24 cellular contexts compared by ENCODE assay signal in the genomic region with DNA sequence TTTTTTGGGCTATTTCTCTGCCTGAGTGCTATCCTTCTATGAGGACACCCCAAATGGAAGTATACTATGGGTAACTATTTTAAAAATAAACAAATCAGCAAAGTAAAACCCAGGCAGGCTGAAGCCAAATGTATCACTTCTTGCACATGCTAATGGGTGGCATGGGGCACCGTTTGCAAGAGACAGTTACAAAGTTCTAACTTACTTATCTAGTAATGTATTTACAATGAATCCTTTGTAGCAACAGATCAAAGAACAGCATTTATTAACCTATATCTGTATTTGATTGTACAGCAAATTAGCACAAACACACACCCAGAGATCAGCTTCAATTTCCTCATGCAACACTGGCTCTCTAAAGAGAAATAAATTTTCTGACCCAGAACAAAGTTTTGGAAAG.
DNase-seq lines count a peak whose midpoint lies in the region; ATAC-seq and TF ChIP-seq lines count a peak whose summit lies in the region.
"Had no signal": no experiment of that assay in that cellular context is flagged by ENCODE, and none has a peak within 500 bp of the region (broad histone marks: within the 10 kb centered on the region; RNA-seq: fewer than 3 reads in every experiment).

No MANE protein-coding gene starts in this region.

- peaks cover 47% of the 10 kb centered on the region for H3K4me1 Mint-ChIP-seq in T-helper 2 cell treated with Interferon-gamma antibody and Interleukin-4, amounts not matched to agents 5 μg/mL and 100 μg/mL, for 36 hours (ENCODE audit: low read depth)
- H3K4me1 Mint-ChIP-seq in CD4-positive, alpha-beta T cell (ENCODE audit: low read depth): peaks cover 50% of the 10 kb centered on the region
- H3K4me1 Mint-ChIP-seq: B cell had no signal

- no peak for TF ChIP-seq POLR2A in vagina (IDR thresholded peaks at IDR 0.05)

- CTCF ChIA-PET in CD4-positive, alpha-beta T cell (lab: Charles Lee): no interaction called here

- no peaks in the 10 kb centered on the region for H3K27me3 Mint-ChIP-seq in T-helper 2 cell treated with Interferon-gamma antibody and Interleukin-4, amounts not matched to agents 5 μg/mL and 100 μg/mL, for 36 hours (ENCODE audit: low read depth)
- H3K27me3 Mint-ChIP-seq in CD4-positive, alpha-beta T cell: no peaks in the 10 kb centered on the region

- no peak overlapping the region for H3K27ac ChIP-seq in CD4-positive, alpha-beta T cell (ENCODE audit: low read depth, low read length)
- H3K27ac ChIP-seq in foreskin keratinocyte (peak overlapping the region; percentile 88), vagina (no peak overlapping the region)
- H3K27ac ChIP-seq: esophagus muscularis mucosa, gastrocnemius medialis, KMS-11 had no signal

- H3K4me3 Mint-ChIP-seq in T-helper 2 cell treated with Interferon-gamma antibody and Interleukin-4, amounts not matched to agents 5 μg/mL and 100 μg/mL, for 36 hours: peak overlapping the region; percentile 37
- H3K4me3 Mint-ChIP-seq in CD4-positive, alpha-beta T cell: peak overlapping the region; percentile 5
- H3K4me3 Mint-ChIP-seq: B cell, HFFc6 had no signal

- intact Hi-C loops in CD4-positive, alpha-beta T cell (cut with DNase I, micrococcal nuclease): no loop called here
- intact Hi-C loops in vagina (cut with DNase I): no loop called here

- H3K27ac Mint-ChIP-seq in T-helper 2 cell treated with Interferon-gamma antibody and Interleukin-4, amounts not matched to agents 5 μg/mL and 100 μg/mL, for 36 hours: peak overlapping the region; percentile 80
- H3K27ac Mint-ChIP-seq in CD4-positive, alpha-beta T cell: peak overlapping the region; percentile 79
- H3K27ac Mint-ChIP-seq: B cell, HFFc6 had no signal

- H3K36me3 ChIP-seq in vagina: no peaks in the 10 kb centered on the region
- H3K36me3 ChIP-seq: esophagus muscularis mucosa, gastrocnemius medialis, transverse colon had no signal

- no peak for TF ChIP-seq CTCF in CD4-positive, alpha-beta T cell (IDR thresholded peaks at IDR 0.05)
- TF ChIP-seq CTCF in foreskin keratinocyte (conservative IDR thresholded peaks at IDR 0.05): no peak
- no peak for TF ChIP-seq CTCF in vagina (IDR thresholded peaks at IDR 0.05)

- no peak for ATAC-seq in CD4-positive, alpha-beta T cell (ENCODE audit: poor library complexity)
- ATAC-seq in foreskin keratinocyte: no peak
- ATAC-seq: gastrocnemius medialis had no signal

- POLR2A ChIA-PET in CD4-positive, alpha-beta T cell (lab: Charles Lee): interaction anchor here (1.4 kb wide), 1 partner anchor 10 kb away, joined by 4 read pairs; no protein-coding TSS in a partner anchor

- no peaks in the 10 kb centered on the region for H3K36me3 Mint-ChIP-seq in T-helper 2 cell treated with Interferon-gamma antibody and Interleukin-4, amounts not matched to agents 5 μg/mL and 100 μg/mL, for 36 hours (ENCODE audit: low read depth)
- no peaks in the 10 kb centered on the region for H3K36me3 Mint-ChIP-seq in CD4-positive, alpha-beta T cell (ENCODE audit: low read depth)

- no peaks in the 10 kb centered on the region for H3K27me3 ChIP-seq in CD4-positive, alpha-beta T cell (ENCODE audit: control insufficient read depth, insufficient read depth, low read length)
- no peaks in the 10 kb centered on the region for H3K27me3 ChIP-seq in foreskin keratinocyte
- H3K27me3 ChIP-seq in vagina: no peaks in the 10 kb centered on the region
- H3K27me3 ChIP-seq: body of pancreas, esophagus muscularis mucosa, gastrocnemius medialis, transverse colon had no signal

- H3K9me3 Mint-ChIP-seq in T-helper 2 cell treated with Interferon-gamma antibody and Interleukin-4, amounts not matched to agents 5 μg/mL and 100 μg/mL, for 36 hours: no peaks in the 10 kb centered on the region
- H3K9me3 Mint-ChIP-seq in CD4-positive, alpha-beta T cell: no peaks in the 10 kb centered on the region
- H3K9me3 Mint-ChIP-seq: HFFc6 had no signal

- H3K4me3 ChIP-seq in vagina: no peak overlapping the region
- H3K4me3 ChIP-seq: body of pancreas, esophagus muscularis mucosa, gastrocnemius medialis, smooth muscle cell, transverse colon had no signal

- no peak for DNase-seq in T-helper 2 cell treated with Interferon-gamma antibody and Interleukin-4, amounts not matched to agents 5 μg/mL and 100 μg/mL, for 36 hours (ENCODE audit: low spot score)
- DNase-seq in T-helper 2 cell (no peak), SW480 (ENCODE audit: low spot score) (peak; percentile 71), foreskin keratinocyte (no peak), NCI-H146 treated with DMSO at 0.1 percent for 48 hours (lab: John Stamatoyannopoulos, UW; ENCODE audit: unreplicated experiment) (no peak), Kasumi-1 (lab: John Stamatoyannopoulos, UW) (no peak), vagina (ENCODE audit: extremely low spot score in 2 of 2) (no peak)
- no peak for DNase-seq in CD4-positive, alpha-beta T cell
- DNase-seq: 8988T; activated CD4-positive, alpha-beta T cell treated with anti-CD3 and anti-CD28 coated beads for 1 hour; activated CD8-positive, alpha-beta memory T cell treated with anti-CD3 and anti-CD28 coated beads, Interleukin-2, amount 50 U/mL, for 48 hours; body of pancreas; effector CD8-positive, alpha-beta T cell; gastrocnemius medialis; HFFc6; kidney; NCI-H187; NCI-H2227 treated with DMSO at 0.1 percent for 48 hours; occipital lobe had no signal

- H3K9me3 ChIP-seq in CD4-positive, alpha-beta T cell (ENCODE audit: control insufficient read depth, low read length): no peaks in the 10 kb centered on the region
- no peaks in the 10 kb centered on the region for H3K9me3 ChIP-seq in vagina
- H3K9me3 ChIP-seq: body of pancreas, esophagus muscularis mucosa, gastrocnemius medialis, transverse colon had no signal

- H3K4me1 ChIP-seq in foreskin keratinocyte (peaks cover 24% of the 10 kb centered on the region), vagina (no peaks in the 10 kb centered on the region)
- H3K4me1 ChIP-seq: esophagus muscularis mucosa, gastrocnemius medialis had no signal
